Comparison of ENCODE assay signal across 1 cellular context in genomic region chr12:116529048-116529447, GRCh38.
TF ChIP-seq lines count a peak whose summit lies in the region.

No MANE protein-coding gene starts in this region.

TF ChIP-seq in HEK293, 187 proteins besides CTCF, POLR2A, EP300 and RAD21 (continued from another document and continues in another):
- TF ChIP-seq, protein P1, sequence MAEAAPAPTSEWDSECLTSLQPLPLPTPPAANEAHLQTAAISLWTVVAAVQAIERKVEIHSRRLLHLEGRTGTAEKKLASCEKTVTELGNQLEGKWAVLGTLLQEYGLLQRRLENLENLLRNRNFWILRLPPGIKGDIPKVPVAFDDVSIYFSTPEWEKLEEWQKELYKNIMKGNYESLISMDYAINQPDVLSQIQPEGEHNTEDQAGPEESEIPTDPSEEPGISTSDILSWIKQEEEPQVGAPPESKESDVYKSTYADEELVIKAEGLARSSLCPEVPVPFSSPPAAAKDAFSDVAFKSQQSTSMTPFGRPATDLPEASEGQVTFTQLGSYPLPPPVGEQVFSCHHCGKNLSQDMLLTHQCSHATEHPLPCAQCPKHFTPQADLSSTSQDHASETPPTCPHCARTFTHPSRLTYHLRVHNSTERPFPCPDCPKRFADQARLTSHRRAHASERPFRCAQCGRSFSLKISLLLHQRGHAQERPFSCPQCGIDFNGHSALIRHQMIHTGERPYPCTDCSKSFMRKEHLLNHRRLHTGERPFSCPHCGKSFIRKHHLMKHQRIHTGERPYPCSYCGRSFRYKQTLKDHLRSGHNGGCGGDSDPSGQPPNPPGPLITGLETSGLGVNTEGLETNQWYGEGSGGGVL (tag by site-specific recombination; IDR thresholded peaks at IDR 0.05), result peak; percentile 35
- TF ChIP-seq ZNF610 (tag by site-specific recombination; IDR thresholded peaks at IDR 0.05; ENCODE audit: borderline replicate concordance), result no peak
- TF ChIP-seq, protein P2, sequence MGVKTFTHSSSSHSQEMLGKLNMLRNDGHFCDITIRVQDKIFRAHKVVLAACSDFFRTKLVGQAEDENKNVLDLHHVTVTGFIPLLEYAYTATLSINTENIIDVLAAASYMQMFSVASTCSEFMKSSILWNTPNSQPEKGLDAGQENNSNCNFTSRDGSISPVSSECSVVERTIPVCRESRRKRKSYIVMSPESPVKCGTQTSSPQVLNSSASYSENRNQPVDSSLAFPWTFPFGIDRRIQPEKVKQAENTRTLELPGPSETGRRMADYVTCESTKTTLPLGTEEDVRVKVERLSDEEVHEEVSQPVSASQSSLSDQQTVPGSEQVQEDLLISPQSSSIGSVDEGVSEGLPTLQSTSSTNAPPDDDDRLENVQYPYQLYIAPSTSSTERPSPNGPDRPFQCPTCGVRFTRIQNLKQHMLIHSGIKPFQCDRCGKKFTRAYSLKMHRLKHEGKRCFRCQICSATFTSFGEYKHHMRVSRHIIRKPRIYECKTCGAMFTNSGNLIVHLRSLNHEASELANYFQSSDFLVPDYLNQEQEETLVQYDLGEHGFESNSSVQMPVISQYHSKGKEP (tag by site-specific recombination; IDR thresholded peaks at IDR 0.05), result 0 out of 2 replicates have a peak, but pooled peaks have one; percentile 43
- peak; percentile 58 for TF ChIP-seq OSR2 (tag by site-specific recombination; IDR thresholded peaks at IDR 0.05)
- TF ChIP-seq ZBTB1 (tag by site-specific recombination; IDR thresholded peaks at IDR 0.05), result no peak
- TF ChIP-seq ZBTB17 (tag by site-specific recombination; IDR thresholded peaks at IDR 0.05), result no peak; the same call in 1 of the 2 replicates
- TF ChIP-seq HOXD13 (CRISPR knock-in tag; IDR thresholded peaks at IDR 0.05; ENCODE audit: borderline replicate concordance), result peak; percentile 65; the same call in 1 of the 2 replicates
- TF ChIP-seq ZBTB7A (tag by site-specific recombination; IDR thresholded peaks at IDR 0.05; ENCODE audit: low read depth), result no peak
- no peak for TF ChIP-seq ZNF529 (tag by site-specific recombination; IDR thresholded peaks at IDR 0.05; ENCODE audit: insufficient replicate concordance)
- no peak for TF ChIP-seq BCL11B (tag by site-specific recombination; IDR thresholded peaks at IDR 0.05; ENCODE audit: low read depth)
- 0 out of 2 replicates have a peak, but pooled peaks have one; percentile 18 for TF ChIP-seq GLIS1 (tag by site-specific recombination; IDR thresholded peaks at IDR 0.05)
- TF ChIP-seq ZNF629 (tag by site-specific recombination; IDR thresholded peaks at IDR 0.05), result peak; percentile 74; the same call in 1 of the 2 replicates
- peak; percentile 79 for TF ChIP-seq ZXDB (tag by site-specific recombination; IDR thresholded peaks at IDR 0.05)
- TF ChIP-seq ZNF510 (tag by site-specific recombination; IDR thresholded peaks at IDR 0.05; ENCODE audit: insufficient replicate concordance), result no peak
- no peak for TF ChIP-seq ZBTB20 (tag by site-specific recombination; IDR thresholded peaks at IDR 0.05)
- TF ChIP-seq ZNF366 (tag by site-specific recombination; conservative IDR thresholded peaks at IDR 0.05), result peak; percentile 89
- TF ChIP-seq BCL11A (tag by site-specific recombination; IDR thresholded peaks at IDR 0.05; ENCODE audit: low read depth), result 0 out of 2 replicates have a peak, but pooled peaks have one; percentile 80
- TF ChIP-seq ELK4 (IDR thresholded peaks at IDR 0.05; ENCODE audit: borderline replicate concordance, low read depth, low read length), result no peak
- TF ChIP-seq ZEB2 (tag by site-specific recombination; IDR thresholded peaks at IDR 0.05), result peak; percentile 62; the same call in 1 of the 2 replicates
- no peak for TF ChIP-seq ZNF114 (tag by site-specific recombination; IDR thresholded peaks at IDR 0.05)
- no peak for TF ChIP-seq GLI4 (tag by site-specific recombination; IDR thresholded peaks at IDR 0.05)
- TF ChIP-seq ZNF24 (tag by site-specific recombination; IDR thresholded peaks at IDR 0.05), result peak; percentile 86; the same call in 1 of the 2 replicates
- TF ChIP-seq, protein P3, sequence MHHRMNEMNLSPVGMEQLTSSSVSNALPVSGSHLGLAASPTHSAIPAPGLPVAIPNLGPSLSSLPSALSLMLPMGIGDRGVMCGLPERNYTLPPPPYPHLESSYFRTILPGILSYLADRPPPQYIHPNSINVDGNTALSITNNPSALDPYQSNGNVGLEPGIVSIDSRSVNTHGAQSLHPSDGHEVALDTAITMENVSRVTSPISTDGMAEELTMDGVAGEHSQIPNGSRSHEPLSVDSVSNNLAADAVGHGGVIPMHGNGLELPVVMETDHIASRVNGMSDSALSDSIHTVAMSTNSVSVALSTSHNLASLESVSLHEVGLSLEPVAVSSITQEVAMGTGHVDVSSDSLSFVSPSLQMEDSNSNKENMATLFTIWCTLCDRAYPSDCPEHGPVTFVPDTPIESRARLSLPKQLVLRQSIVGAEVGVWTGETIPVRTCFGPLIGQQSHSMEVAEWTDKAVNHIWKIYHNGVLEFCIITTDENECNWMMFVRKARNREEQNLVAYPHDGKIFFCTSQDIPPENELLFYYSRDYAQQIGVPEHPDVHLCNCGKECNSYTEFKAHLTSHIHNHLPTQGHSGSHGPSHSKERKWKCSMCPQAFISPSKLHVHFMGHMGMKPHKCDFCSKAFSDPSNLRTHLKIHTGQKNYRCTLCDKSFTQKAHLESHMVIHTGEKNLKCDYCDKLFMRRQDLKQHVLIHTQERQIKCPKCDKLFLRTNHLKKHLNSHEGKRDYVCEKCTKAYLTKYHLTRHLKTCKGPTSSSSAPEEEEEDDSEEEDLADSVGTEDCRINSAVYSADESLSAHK (tag by site-specific recombination; IDR thresholded peaks at IDR 0.05), result peak; percentile 49; the same call in 1 of the 2 replicates
- TF ChIP-seq ZNF585B (tag by site-specific recombination; IDR thresholded peaks at IDR 0.05), result no peak
- TF ChIP-seq PBX3 (CRISPR knock-in tag; IDR thresholded peaks at IDR 0.05), result no peak
- TF ChIP-seq KLF7 (tag by site-specific recombination; IDR thresholded peaks at IDR 0.05; ENCODE audit: borderline replicate concordance), result no peak
- no peak for TF ChIP-seq ZNF335 (tag by site-specific recombination; conservative IDR thresholded peaks at IDR 0.05)
- peak; percentile 90 for TF ChIP-seq TSHZ1 (tag by site-specific recombination; IDR thresholded peaks at IDR 0.05; ENCODE audit: borderline replicate concordance)
- TF ChIP-seq ZNF280D (tag by site-specific recombination; IDR thresholded peaks at IDR 0.05), result no peak
- TF ChIP-seq SP3 (tag by site-specific recombination; IDR thresholded peaks at IDR 0.05), result 0 out of 2 replicates have a peak, but pooled peaks have one; percentile 41
- TF ChIP-seq, protein P4, sequence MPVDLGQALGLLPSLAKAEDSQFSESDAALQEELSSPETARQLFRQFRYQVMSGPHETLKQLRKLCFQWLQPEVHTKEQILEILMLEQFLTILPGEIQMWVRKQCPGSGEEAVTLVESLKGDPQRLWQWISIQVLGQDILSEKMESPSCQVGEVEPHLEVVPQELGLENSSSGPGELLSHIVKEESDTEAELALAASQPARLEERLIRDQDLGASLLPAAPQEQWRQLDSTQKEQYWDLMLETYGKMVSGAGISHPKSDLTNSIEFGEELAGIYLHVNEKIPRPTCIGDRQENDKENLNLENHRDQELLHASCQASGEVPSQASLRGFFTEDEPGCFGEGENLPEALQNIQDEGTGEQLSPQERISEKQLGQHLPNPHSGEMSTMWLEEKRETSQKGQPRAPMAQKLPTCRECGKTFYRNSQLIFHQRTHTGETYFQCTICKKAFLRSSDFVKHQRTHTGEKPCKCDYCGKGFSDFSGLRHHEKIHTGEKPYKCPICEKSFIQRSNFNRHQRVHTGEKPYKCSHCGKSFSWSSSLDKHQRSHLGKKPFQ (tag by site-specific recombination; IDR thresholded peaks at IDR 0.05), result peak; percentile 25; the same call in 1 of the 2 replicates
- peak; percentile 39; the same call in 1 of the 2 replicates for TF ChIP-seq ZNF362 (tag by site-specific recombination; IDR thresholded peaks at IDR 0.05)
- TF ChIP-seq ZNF571 (tag by site-specific recombination; IDR thresholded peaks at IDR 0.05), result no peak
- TF ChIP-seq REPIN1 (tag by site-specific recombination; IDR thresholded peaks at IDR 0.05; ENCODE audit: low read depth), result no peak
- TF ChIP-seq, protein P5, sequence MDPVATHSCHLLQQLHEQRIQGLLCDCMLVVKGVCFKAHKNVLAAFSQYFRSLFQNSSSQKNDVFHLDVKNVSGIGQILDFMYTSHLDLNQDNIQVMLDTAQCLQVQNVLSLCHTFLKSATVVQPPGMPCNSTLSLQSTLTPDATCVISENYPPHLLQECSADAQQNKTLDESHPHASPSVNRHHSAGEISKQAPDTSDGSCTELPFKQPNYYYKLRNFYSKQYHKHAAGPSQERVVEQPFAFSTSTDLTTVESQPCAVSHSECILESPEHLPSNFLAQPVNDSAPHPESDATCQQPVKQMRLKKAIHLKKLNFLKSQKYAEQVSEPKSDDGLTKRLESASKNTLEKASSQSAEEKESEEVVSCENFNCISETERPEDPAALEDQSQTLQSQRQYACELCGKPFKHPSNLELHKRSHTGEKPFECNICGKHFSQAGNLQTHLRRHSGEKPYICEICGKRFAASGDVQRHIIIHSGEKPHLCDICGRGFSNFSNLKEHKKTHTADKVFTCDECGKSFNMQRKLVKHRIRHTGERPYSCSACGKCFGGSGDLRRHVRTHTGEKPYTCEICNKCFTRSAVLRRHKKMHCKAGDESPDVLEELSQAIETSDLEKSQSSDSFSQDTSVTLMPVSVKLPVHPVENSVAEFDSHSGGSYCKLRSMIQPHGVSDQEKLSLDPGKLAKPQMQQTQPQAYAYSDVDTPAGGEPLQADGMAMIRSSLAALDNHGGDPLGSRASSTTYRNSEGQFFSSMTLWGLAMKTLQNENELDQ (tag by site-specific recombination; IDR thresholded peaks at IDR 0.05; ENCODE audit: low read depth), result no peak
- TF ChIP-seq ZNF596 (tag by site-specific recombination; IDR thresholded peaks at IDR 0.05), result no peak
- TF ChIP-seq ZNF600 (tag by site-specific recombination; IDR thresholded peaks at IDR 0.05), result peak; percentile 80; the same call in 1 of the 2 replicates
- no peak for TF ChIP-seq KLF16 (tag by site-specific recombination; IDR thresholded peaks at IDR 0.05)
- TF ChIP-seq MYNN (tag by site-specific recombination; IDR thresholded peaks at IDR 0.05; ENCODE audit: borderline replicate concordance), result no peak
